ENCODE assay signal across 1 cellular context in the genomic region with DNA sequence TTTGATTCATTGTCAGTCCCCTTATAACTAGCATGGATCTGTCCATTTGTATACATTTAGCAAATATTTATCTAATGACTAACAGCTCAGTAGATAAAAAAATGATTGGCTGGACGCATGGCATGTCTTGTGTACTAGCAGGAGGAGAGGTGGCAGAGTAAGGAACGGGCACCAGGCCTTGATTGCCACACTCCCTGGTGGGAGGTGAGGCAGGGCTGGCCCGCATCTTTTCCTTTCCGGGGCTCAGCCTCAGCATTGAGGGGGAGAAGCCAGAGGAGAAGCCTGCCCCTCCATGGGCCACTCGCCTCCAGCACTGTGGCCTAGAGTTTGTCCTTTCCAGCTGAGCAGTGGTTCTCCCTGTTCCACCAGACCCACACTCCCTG.
A peak's percentile ranks its signal among the peaks of the same experiment; 100 is the strongest.
TF ChIP-seq lines count a peak whose summit lies in the region.

No MANE protein-coding gene starts in this region.

TF ChIP-seq in GM12878, 131 proteins besides CTCF, POLR2A, EP300 and RAD21 (continued from another document):
- TF ChIP-seq IRF3 (IDR thresholded peaks at IDR 0.05) (no peak), ZNF207 (IDR thresholded peaks at IDR 0.05; ENCODE audit: borderline replicate concordance) (no peak), NBN (IDR thresholded peaks at IDR 0.05) (no peak), LARP7 (IDR thresholded peaks at IDR 0.05) (no peak), BACH1 (IDR thresholded peaks at IDR 0.05; ENCODE audit: borderline replicate concordance) (peak; percentile 48; the same call in 1 of the 2 replicates), RAD51 (IDR thresholded peaks at IDR 0.05) (no peak), CBX5 (IDR thresholded peaks at IDR 0.05; ENCODE audit: low read depth) (no peak), SUPT20H (IDR thresholded peaks at IDR 0.05; ENCODE audit: borderline replicate concordance, control insufficient read depth, low read depth, low read length) (no peak)
- TF ChIP-seq, protein P1, sequence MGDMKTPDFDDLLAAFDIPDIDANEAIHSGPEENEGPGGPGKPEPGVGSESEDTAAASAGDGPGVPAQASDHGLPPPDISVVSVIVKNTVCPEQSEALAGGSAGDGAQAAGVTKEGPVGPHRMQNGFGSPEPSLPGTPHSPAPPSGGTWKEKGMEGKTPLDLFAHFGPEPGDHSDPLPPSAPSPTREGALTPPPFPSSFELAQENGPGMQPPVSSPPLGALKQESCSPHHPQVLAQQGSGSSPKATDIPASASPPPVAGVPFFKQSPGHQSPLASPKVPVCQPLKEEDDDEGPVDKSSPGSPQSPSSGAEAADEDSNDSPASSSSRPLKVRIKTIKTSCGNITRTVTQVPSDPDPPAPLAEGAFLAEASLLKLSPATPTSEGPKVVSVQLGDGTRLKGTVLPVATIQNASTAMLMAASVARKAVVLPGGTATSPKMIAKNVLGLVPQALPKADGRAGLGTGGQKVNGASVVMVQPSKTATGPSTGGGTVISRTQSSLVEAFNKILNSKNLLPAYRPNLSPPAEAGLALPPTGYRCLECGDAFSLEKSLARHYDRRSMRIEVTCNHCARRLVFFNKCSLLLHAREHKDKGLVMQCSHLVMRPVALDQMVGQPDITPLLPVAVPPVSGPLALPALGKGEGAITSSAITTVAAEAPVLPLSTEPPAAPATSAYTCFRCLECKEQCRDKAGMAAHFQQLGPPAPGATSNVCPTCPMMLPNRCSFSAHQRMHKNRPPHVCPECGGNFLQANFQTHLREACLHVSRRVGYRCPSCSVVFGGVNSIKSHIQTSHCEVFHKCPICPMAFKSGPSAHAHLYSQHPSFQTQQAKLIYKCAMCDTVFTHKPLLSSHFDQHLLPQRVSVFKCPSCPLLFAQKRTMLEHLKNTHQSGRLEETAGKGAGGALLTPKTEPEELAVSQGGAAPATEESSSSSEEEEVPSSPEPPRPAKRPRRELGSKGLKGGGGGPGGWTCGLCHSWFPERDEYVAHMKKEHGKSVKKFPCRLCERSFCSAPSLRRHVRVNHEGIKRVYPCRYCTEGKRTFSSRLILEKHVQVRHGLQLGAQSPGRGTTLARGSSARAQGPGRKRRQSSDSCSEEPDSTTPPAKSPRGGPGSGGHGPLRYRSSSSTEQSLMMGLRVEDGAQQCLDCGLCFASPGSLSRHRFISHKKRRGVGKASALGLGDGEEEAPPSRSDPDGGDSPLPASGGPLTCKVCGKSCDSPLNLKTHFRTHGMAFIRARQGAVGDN (IDR thresholded peaks at IDR 0.05) = 0 out of 2 replicates have a peak, but pooled peaks have one; percentile 12
